Comparison of ENCODE assay signal across 1 cellular context in the genomic region with DNA sequence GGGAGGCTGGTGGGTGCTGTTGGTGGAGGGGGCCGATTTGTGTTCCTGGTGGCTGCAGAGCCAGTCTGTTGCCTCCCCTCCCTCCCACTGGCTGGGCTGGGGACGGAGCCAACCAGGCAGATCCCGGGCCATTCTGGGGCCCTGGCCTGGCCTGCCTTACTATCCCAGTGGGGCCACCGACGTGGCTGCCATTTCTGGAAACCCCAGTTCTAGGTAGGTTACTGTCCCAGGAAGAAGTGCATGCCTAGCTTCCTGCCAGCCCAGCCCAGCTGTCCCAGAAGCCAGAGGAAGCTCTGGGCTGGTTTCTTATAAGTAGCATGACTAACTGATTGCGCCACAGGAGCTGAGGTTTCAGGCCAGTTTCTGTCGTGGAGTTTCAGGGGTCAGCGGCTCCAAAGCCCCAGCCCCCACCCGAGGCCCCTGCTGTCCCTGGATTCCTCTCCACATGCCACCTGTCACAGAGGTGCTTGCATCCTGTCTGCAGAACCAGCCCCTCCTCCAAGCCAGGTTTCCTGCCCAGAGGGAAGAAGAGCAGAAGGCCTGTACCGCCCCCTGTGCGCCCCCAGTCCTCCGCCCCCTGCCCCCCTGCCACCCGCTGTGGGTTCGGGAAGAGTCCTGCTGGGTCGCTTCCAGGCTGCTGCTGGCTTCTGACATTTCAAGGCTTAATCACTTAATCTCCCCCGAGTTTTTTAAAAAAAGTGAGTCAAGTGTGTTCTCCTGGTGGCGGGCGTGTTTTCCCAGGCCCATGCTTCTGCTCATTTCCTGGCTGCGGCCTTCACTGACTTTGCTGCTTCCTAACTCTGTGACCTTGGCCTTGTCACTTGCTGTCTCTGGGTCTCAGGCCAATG.
TF ChIP-seq lines count a peak whose summit lies in the region.

No MANE protein-coding gene starts in this region.

TF ChIP-seq in HepG2, 621 proteins besides CTCF, POLR2A, EP300 and RAD21 (continued from another document and continues in another):
- TF ChIP-seq, protein P1, sequence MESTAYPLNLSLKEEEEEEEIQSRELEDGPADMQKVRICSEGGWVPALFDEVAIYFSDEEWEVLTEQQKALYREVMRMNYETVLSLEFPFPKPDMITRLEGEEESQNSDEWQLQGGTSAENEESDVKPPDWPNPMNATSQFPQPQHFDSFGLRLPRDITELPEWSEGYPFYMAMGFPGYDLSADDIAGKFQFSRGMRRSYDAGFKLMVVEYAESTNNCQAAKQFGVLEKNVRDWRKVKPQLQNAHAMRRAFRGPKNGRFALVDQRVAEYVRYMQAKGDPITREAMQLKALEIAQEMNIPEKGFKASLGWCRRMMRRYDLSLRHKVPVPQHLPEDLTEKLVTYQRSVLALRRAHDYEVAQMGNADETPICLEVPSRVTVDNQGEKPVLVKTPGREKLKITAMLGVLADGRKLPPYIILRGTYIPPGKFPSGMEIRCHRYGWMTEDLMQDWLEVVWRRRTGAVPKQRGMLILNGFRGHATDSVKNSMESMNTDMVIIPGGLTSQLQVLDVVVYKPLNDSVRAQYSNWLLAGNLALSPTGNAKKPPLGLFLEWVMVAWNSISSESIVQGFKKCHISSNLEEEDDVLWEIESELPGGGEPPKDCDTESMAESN (CRISPR knock-in tag; conservative IDR thresholded peaks at IDR 0.05), result no peak
- TF ChIP-seq, protein P2, sequence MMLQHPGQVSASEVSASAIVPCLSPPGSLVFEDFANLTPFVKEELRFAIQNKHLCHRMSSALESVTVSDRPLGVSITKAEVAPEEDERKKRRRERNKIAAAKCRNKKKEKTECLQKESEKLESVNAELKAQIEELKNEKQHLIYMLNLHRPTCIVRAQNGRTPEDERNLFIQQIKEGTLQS (CRISPR knock-in tag; IDR thresholded peaks at IDR 0.05), result no peak
- TF ChIP-seq, protein P3, sequence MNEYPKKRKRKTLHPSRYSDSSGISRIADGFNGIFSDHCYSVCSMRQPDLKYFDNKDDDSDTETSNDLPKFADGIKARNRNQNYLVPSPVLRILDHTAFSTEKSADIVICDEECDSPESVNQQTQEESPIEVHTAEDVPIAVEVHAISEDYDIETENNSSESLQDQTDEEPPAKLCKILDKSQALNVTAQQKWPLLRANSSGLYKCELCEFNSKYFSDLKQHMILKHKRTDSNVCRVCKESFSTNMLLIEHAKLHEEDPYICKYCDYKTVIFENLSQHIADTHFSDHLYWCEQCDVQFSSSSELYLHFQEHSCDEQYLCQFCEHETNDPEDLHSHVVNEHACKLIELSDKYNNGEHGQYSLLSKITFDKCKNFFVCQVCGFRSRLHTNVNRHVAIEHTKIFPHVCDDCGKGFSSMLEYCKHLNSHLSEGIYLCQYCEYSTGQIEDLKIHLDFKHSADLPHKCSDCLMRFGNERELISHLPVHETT (CRISPR knock-in tag; conservative IDR thresholded peaks at IDR 0.05), result no peak
- TF ChIP-seq, protein P4, sequence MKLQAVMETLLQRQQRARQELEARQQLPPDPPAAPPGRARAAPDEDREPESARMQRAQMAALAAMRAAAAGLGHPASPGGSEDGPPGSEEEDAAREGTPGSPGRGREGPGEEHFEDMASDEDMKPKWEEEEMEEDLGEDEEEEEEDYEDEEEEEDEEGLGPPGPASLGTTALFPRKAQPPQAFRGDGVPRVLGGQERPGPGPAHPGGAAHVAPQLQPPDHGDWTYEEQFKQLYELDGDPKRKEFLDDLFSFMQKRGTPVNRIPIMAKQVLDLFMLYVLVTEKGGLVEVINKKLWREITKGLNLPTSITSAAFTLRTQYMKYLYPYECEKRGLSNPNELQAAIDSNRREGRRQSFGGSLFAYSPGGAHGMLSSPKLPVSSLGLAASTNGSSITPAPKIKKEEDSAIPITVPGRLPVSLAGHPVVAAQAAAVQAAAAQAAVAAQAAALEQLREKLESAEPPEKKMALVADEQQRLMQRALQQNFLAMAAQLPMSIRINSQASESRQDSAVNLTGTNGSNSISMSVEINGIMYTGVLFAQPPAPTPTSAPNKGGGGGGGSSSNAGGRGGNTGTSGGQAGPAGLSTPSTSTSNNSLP (IDR thresholded peaks at IDR 0.05; ENCODE audit: low read depth, low read length), result no peak
- TF ChIP-seq, protein P5, sequence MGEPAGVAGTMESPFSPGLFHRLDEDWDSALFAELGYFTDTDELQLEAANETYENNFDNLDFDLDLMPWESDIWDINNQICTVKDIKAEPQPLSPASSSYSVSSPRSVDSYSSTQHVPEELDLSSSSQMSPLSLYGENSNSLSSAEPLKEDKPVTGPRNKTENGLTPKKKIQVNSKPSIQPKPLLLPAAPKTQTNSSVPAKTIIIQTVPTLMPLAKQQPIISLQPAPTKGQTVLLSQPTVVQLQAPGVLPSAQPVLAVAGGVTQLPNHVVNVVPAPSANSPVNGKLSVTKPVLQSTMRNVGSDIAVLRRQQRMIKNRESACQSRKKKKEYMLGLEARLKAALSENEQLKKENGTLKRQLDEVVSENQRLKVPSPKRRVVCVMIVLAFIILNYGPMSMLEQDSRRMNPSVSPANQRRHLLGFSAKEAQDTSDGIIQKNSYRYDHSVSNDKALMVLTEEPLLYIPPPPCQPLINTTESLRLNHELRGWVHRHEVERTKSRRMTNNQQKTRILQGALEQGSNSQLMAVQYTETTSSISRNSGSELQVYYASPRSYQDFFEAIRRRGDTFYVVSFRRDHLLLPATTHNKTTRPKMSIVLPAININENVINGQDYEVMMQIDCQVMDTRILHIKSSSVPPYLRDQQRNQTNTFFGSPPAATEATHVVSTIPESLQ (CRISPR knock-in tag; conservative IDR thresholded peaks at IDR 0.05), result no peak
- TF ChIP-seq GFI1 (CRISPR knock-in tag; IDR thresholded peaks at IDR 0.05; ENCODE audit: borderline replicate concordance) (no peak), FOXJ3 (CRISPR knock-in tag; IDR thresholded peaks at IDR 0.05; ENCODE audit: borderline replicate concordance) (no peak), TBX2 (CRISPR knock-in tag; IDR thresholded peaks at IDR 0.05; ENCODE audit: borderline replicate concordance) (no peak), YEATS4 (CRISPR knock-in tag; IDR thresholded peaks at IDR 0.05; ENCODE audit: borderline replicate concordance) (no peak), MAFG (CRISPR knock-in tag; IDR thresholded peaks at IDR 0.05) (no peak), NR1H2 (CRISPR knock-in tag; IDR thresholded peaks at IDR 0.05; ENCODE audit: borderline replicate concordance, low read depth) (no peak), ZNF333 (CRISPR knock-in tag; IDR thresholded peaks at IDR 0.05; ENCODE audit: borderline replicate concordance) (no peak), GABPA (IDR thresholded peaks at IDR 0.05; ENCODE audit: low read depth, low read length) (no peak), GABPA (CRISPR knock-in tag; IDR thresholded peaks at IDR 0.05; ENCODE audit: low read depth) (peak; percentile 24), HDAC6 (IDR thresholded peaks at IDR 0.05; ENCODE audit: low read depth, low read length) (no peak), FOXA1 (IDR thresholded peaks at IDR 0.05) (no peak), FOXA1 (CRISPR knock-in tag; IDR thresholded peaks at IDR 0.05) (no peak), NR2F6 (IDR thresholded peaks at IDR 0.05) (0 out of 2 replicates have a peak, but pooled peaks have one; percentile 26), NR2F6 (CRISPR knock-in tag; IDR thresholded peaks at IDR 0.05) (peak; percentile 8; the same call in 1 of the 2 replicates), ZNF766 (CRISPR knock-in tag; IDR thresholded peaks at IDR 0.05; ENCODE audit: borderline replicate concordance) (peak; percentile 75; the same call in 1 of the 2 replicates), ASH2L (IDR thresholded peaks at IDR 0.05; ENCODE audit: insufficient read length, low read depth, low read length) (peak; percentile 33), MTA3 (CRISPR knock-in tag; IDR thresholded peaks at IDR 0.05) (no peak), MED13 (CRISPR knock-in tag; IDR thresholded peaks at IDR 0.05) (no peak), ZNF83 (CRISPR knock-in tag; IDR thresholded peaks at IDR 0.05; ENCODE audit: borderline replicate concordance) (no peak), RCOR2 (CRISPR knock-in tag; IDR thresholded peaks at IDR 0.05) (no peak), ZNF777 (CRISPR knock-in tag; IDR thresholded peaks at IDR 0.05) (no peak), ZNF570 (CRISPR knock-in tag; IDR thresholded peaks at IDR 0.05; ENCODE audit: borderline replicate concordance) (no peak), ZNF737 (CRISPR knock-in tag; IDR thresholded peaks at IDR 0.05; ENCODE audit: borderline replicate concordance) (no peak), ZNF530 (CRISPR knock-in tag; IDR thresholded peaks at IDR 0.05; ENCODE audit: low read depth) (no peak), NFATC3 (CRISPR knock-in tag; IDR thresholded peaks at IDR 0.05) (no peak), ZNF572 (CRISPR knock-in tag; IDR thresholded peaks at IDR 0.05) (no peak), ZNF841 (CRISPR knock-in tag; IDR thresholded peaks at IDR 0.05; ENCODE audit: borderline replicate concordance) (no peak)
- TF ChIP-seq, protein P6, sequence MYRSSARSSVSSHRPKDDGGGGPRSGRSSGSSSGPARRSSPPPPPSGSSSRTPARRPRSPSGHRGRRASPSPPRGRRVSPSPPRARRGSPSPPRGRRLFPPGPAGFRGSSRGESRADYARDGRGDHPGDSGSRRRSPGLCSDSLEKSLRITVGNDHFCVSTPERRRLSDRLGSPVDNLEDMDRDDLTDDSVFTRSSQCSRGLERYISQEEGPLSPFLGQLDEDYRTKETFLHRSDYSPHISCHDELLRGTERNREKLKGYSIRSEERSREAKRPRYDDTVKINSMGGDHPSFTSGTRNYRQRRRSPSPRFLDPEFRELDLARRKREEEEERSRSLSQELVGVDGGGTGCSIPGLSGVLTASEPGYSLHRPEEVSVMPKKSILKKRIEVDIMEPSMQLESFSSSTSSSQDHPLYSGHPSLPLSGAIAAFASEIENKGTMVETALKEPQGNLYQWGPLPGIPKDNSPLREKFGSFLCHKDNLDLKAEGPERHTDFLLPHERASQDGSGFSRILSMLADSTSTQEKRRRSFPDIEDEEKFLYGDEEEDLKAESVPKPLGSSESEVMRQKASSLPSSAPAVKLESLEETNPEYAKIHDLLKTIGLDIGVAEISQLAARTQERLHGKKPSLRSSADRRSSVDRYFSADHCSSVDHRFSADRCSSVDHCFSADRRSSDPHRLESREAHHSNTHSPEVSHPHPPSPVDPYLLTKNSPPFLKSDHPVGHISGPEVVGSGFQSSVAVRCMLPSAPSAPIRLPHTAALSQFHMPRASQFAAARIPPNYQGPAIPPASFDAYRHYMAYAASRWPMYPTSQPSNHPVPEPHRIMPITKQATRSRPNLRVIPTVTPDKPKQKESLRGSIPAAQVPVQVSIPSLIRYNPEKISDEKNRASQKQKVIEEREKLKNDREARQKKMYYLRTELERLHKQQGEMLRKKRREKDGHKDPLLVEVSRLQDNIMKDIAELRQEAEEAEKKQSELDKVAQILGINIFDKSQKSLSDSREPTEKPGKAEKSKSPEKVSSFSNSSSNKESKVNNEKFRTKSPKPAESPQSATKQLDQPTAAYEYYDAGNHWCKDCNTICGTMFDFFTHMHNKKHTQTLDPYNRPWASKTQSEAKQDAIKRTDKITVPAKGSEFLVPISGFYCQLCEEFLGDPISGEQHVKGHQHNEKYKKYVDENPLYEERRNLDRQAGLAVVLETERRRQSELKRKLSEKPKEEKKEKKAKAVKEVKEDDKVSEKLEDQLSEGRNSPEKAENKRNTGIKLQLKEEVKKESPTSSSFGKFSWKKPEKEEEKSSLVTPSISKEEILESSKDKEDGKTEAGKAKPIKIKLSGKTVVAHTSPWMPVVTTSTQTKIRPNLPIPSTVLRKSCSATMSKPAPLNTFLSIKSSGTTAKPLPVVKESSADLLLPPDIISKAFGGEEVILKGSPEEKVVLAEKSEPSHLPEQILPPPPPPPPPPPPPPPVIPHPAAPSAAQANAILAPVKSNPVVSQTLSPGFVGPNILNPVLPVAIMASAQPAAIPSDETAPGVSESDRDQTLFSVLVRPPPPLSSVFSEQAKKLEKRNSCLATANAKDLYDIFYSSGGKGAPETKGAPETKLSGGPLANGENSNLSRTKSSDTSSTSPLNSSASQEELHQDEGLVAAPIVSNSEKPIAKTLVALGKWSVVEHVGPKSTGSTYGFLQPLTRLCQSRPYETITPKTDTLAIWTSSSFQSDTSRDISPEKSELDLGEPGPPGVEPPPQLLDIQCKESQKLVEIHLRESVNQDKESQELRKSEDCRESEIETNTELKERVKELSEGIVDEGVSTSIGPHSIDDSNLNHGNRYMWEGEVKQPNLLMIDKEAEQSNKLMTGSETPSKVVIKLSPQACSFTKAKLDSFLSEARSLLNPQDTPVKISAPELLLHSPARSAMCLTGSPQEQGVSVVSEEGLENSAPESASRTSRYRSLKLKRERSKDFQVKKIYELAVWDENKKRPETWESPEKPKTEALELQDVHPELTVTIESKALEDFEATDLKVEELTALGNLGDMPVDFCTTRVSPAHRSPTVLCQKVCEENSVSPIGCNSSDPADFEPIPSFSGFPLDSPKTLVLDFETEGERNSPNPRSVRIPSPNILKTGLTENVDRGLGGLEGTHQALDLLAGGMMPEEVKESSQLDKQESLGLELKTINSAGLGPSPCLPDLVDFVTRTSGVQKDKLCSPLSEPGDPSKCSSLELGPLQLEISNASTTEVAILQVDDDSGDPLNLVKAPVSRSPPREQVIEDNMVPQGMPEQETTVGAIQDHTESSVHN (CRISPR knock-in tag; IDR thresholded peaks at IDR 0.05), result no peak
- TF ChIP-seq, protein P7, sequence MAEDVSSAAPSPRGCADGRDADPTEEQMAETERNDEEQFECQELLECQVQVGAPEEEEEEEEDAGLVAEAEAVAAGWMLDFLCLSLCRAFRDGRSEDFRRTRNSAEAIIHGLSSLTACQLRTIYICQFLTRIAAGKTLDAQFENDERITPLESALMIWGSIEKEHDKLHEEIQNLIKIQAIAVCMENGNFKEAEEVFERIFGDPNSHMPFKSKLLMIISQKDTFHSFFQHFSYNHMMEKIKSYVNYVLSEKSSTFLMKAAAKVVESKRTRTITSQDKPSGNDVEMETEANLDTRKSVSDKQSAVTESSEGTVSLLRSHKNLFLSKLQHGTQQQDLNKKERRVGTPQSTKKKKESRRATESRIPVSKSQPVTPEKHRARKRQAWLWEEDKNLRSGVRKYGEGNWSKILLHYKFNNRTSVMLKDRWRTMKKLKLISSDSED (CRISPR knock-in tag; IDR thresholded peaks at IDR 0.05), result no peak
- TF ChIP-seq, protein P8, sequence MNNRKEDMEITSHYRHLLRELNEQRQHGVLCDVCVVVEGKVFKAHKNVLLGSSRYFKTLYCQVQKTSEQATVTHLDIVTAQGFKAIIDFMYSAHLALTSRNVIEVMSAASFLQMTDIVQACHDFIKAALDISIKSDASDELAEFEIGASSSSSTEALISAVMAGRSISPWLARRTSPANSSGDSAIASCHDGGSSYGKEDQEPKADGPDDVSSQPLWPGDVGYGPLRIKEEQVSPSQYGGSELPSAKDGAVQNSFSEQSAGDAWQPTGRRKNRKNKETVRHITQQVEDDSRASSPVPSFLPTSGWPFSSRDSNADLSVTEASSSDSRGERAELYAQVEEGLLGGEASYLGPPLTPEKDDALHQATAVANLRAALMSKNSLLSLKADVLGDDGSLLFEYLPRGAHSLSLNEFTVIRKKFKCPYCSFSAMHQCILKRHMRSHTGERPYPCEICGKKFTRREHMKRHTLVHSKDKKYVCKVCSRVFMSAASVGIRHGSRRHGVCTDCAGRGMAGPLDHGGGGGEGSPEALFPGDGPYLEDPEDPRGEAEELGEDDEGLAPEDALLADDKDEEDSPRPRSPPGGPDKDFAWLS (CRISPR knock-in tag; IDR thresholded peaks at IDR 0.05; ENCODE audit: borderline replicate concordance), result no peak
- TF ChIP-seq, protein P9, sequence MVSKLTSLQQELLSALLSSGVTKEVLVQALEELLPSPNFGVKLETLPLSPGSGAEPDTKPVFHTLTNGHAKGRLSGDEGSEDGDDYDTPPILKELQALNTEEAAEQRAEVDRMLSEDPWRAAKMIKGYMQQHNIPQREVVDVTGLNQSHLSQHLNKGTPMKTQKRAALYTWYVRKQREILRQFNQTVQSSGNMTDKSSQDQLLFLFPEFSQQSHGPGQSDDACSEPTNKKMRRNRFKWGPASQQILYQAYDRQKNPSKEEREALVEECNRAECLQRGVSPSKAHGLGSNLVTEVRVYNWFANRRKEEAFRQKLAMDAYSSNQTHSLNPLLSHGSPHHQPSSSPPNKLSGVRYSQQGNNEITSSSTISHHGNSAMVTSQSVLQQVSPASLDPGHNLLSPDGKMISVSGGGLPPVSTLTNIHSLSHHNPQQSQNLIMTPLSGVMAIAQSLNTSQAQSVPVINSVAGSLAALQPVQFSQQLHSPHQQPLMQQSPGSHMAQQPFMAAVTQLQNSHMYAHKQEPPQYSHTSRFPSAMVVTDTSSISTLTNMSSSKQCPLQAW (CRISPR knock-in tag; IDR thresholded peaks at IDR 0.05), result no peak
